ENCODE assay signal across 20 cellular contexts in genomic region chr15:81747477-81747876, GRCh38.
"Had no signal": no experiment of that assay in that cellular context is flagged by ENCODE, and none has a peak within 500 bp of the region (broad histone marks: within the 10 kb centered on the region; RNA-seq: fewer than 3 reads in every experiment).

No MANE protein-coding gene starts in this region.

- H3K27ac ChIP-seq: gastrocnemius medialis, left lung, thyroid gland had no signal

- H3K36me3 ChIP-seq: gastrocnemius medialis, left lung, thyroid gland had no signal

- H3K9me3 ChIP-seq: gastrocnemius medialis, left lung, thyroid gland had no signal

- DNase-seq: activated CD4-positive, alpha-beta memory T cell treated with anti-CD3 and anti-CD28 coated beads for 36 hours; activated CD4-positive, alpha-beta T cell treated with anti-CD3 and anti-CD28 coated beads for 36 hours; activated gamma-delta T cell treated with Interleukin-2 at 50 U/mL for 16 hours; activated T-cell treated with anti-CD3 and anti-CD28 coated beads for 4 hours; cerebellar nuclear complex; effector CD4-positive, alpha-beta T cell; gastrocnemius medialis; left lung; mammary epithelial cell; midbrain; stimulated activated CD4-positive, alpha-beta T cell treated with anti-CD3 and anti-CD28 coated beads, Interleukin-12 subunit alpha, Interleukin-12 subunit beta, amount 100 ng/mL, for 4 hours; stimulated activated CD4-positive, alpha-beta T cell treated with anti-CD3 and anti-CD28 coated beads, Interleukin-1b, Interleukin-23, amount 100 ng/mL, for 48 hours; stimulated activated CD8-positive, alpha-beta memory T cell treated with anti-CD3 and anti-CD28 coated beads, Interleukin-4, amount 100 ng/mL, for 48 hours; stimulated activated naive CD4-positive, alpha-beta T cell; thyroid gland had no signal

- ATAC-seq: activated CD4-positive, alpha-beta T cell treated with anti-CD3 and anti-CD28 coated beads for 36 hours; activated naive CD4-positive, alpha-beta T cell treated with anti-CD3 and anti-CD28 coated beads, Interleukin-2, amount 50 U/mL, for 72 hours; esophagus mucosa; gastrocnemius medialis; left lung; WTC11 had no signal

- H3K4me3 ChIP-seq: gastrocnemius medialis, left lung, thyroid gland had no signal

- FAIRE-seq: bronchial epithelial cell, TTC549 had no signal
